In the genomic region with DNA sequence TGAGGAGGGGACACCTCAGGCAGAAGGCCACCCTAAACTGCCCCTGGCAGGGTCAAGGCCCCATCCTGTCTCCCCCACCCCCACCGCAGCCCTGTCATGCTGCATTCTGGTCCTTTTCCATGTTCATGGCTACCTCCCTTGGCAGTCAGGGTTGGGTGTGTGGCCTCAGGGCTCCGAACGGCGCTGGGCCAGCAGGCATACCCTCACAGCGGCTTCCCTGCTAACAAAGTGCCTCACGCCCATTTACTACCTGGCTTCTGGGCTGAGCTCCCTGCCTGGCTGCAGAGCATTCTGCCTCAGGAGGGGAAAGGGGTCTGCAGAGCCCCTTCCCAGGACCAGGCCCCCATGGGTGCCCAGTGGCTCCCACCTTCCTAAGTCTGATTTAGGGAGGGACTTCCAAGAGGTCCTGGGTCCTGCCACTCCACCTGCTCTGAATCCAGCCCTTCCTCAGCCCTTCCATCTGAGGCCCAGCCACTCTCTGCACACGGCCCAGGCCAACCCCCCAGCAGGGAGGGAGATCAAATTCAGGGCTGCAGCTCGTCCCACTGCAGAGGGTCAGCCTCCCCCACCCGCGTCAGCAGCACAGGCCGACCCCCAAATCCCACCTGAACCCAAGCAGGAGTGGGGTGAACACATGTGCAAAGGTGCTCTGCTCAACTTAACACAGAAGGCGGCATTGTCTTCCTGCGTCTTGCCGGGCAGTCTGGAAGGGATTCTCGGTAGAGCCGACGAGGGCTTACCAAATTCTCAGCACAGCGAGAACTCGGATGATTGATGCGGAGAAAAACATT, we compare ENCODE assay signal across 14 cellular contexts.
"Had no signal": no experiment of that assay in that cellular context is flagged by ENCODE, and none has a peak within 500 bp of the region (broad histone marks: within the 10 kb centered on the region; RNA-seq: fewer than 3 reads in every experiment).

No MANE protein-coding gene starts in this region.

- H3K36me3 Mint-ChIP-seq: activated naive CD8-positive, alpha-beta T cell treated with anti-CD3 and anti-CD28 coated beads, Interleukin-2, amount 10 ng/mL, durations not matched to agents 7 days and 5 days had no signal

- H3K4me3 Mint-ChIP-seq: activated CD4-positive, alpha-beta memory T cell treated with anti-CD3 and anti-CD28 coated beads, Interleukin-2, amount 10 ng/mL, durations not matched to agents 7 days and 5 days; activated CD4-positive, alpha-beta T cell treated with anti-CD3 and anti-CD28 coated beads for 36 hours; activated naive CD8-positive, alpha-beta T cell treated with anti-CD3 and anti-CD28 coated beads, Interleukin-2, amount 10 ng/mL, durations not matched to agents 7 days and 5 days; activated T-cell treated with anti-CD3 and anti-CD28 coated beads, Interleukin-2, amount 50 U/mL, for 72 hours; stimulated activated naive CD8-positive, alpha-beta T cell treated with anti-CD3 and anti-CD28 coated beads, Interleukin-15, amount 100 ng/mL, for 72 hours had no signal

- H3K4me1 Mint-ChIP-seq: activated CD4-positive, alpha-beta memory T cell treated with anti-CD3 and anti-CD28 coated beads, Interleukin-2, amount 10 ng/mL, durations not matched to agents 7 days and 5 days; activated CD4-positive, alpha-beta T cell treated with anti-CD3 and anti-CD28 coated beads for 36 hours; activated naive CD8-positive, alpha-beta T cell treated with anti-CD3 and anti-CD28 coated beads, Interleukin-2, amount 10 ng/mL, durations not matched to agents 7 days and 5 days; stimulated activated naive CD8-positive, alpha-beta T cell treated with anti-CD3 and anti-CD28 coated beads, Interleukin-15, amount 100 ng/mL, for 72 hours had no signal

- H3K9me3 ChIP-seq: heart right ventricle, uterus had no signal

- H3K27ac ChIP-seq: heart right ventricle, uterus, VCaP had no signal

- H3K4me3 ChIP-seq: heart right ventricle, uterus had no signal

- H3K27me3 Mint-ChIP-seq: activated CD4-positive, alpha-beta memory T cell treated with anti-CD3 and anti-CD28 coated beads, Interleukin-2, amount 10 ng/mL, durations not matched to agents 7 days and 5 days; activated CD4-positive, alpha-beta T cell treated with anti-CD3 and anti-CD28 coated beads for 36 hours; activated naive CD8-positive, alpha-beta T cell treated with anti-CD3 and anti-CD28 coated beads, Interleukin-2, amount 10 ng/mL, durations not matched to agents 7 days and 5 days; stimulated activated naive CD8-positive, alpha-beta T cell treated with anti-CD3 and anti-CD28 coated beads, Interleukin-15, amount 100 ng/mL, for 72 hours had no signal

- H3K27ac Mint-ChIP-seq: activated CD4-positive, alpha-beta memory T cell treated with anti-CD3 and anti-CD28 coated beads, Interleukin-2, amount 10 ng/mL, durations not matched to agents 7 days and 5 days; activated CD4-positive, alpha-beta T cell treated with anti-CD3 and anti-CD28 coated beads for 36 hours; activated naive CD8-positive, alpha-beta T cell treated with anti-CD3 and anti-CD28 coated beads, Interleukin-2, amount 10 ng/mL, durations not matched to agents 7 days and 5 days; activated T-cell treated with anti-CD3 and anti-CD28 coated beads, Interleukin-2, amount 50 U/mL, for 72 hours had no signal

- H3K27me3 ChIP-seq: uterus had no signal

- H3K36me3 ChIP-seq: heart right ventricle, uterus had no signal

- DNase-seq: activated CD4-positive, alpha-beta memory T cell treated with anti-CD3 and anti-CD28 coated beads, Interleukin-2, amount 10 ng/mL, durations not matched to agents 7 days and 5 days; activated CD4-positive, alpha-beta T cell treated with anti-CD3 and anti-CD28 coated beads for 36 hours; activated CD8-positive, alpha-beta memory T cell treated with anti-CD3 and anti-CD28 coated beads, Interleukin-2, amount 50 U/mL, for 4 hours; activated gamma-delta T cell treated with Interleukin-2 at 50 U/mL for 16 hours; activated naive CD8-positive, alpha-beta T cell treated with anti-CD3 and anti-CD28 coated beads, Interleukin-2, amount 10 ng/mL, durations not matched to agents 7 days and 5 days; activated T-cell treated with anti-CD3 and anti-CD28 coated beads, Interleukin-2, amount 50 U/mL, for 72 hours; anterior cingulate cortex; heart right ventricle; midbrain; stimulated activated CD4-positive, alpha-beta T cell treated with anti-CD3 and anti-CD28 coated beads, Interleukin-4, amount 100 ng/mL, for 24 hours; stimulated activated naive CD8-positive, alpha-beta T cell treated with anti-CD3 and anti-CD28 coated beads, Interleukin-15, amount 100 ng/mL, for 72 hours; T-helper 1 cell; uterus had no signal

- H3K4me1 ChIP-seq: uterus had no signal

- H3K9me3 Mint-ChIP-seq: activated CD4-positive, alpha-beta memory T cell treated with anti-CD3 and anti-CD28 coated beads, Interleukin-2, amount 10 ng/mL, durations not matched to agents 7 days and 5 days; activated naive CD8-positive, alpha-beta T cell treated with anti-CD3 and anti-CD28 coated beads, Interleukin-2, amount 10 ng/mL, durations not matched to agents 7 days and 5 days; activated T-cell treated with anti-CD3 and anti-CD28 coated beads, Interleukin-2, amount 50 U/mL, for 72 hours; stimulated activated naive CD8-positive, alpha-beta T cell treated with anti-CD3 and anti-CD28 coated beads, Interleukin-15, amount 100 ng/mL, for 72 hours had no signal

- ATAC-seq: activated CD4-positive, alpha-beta T cell treated with anti-CD3 and anti-CD28 coated beads for 36 hours; activated T-cell treated with anti-CD3 and anti-CD28 coated beads, Interleukin-2, amount 50 U/mL, for 72 hours; stimulated activated naive CD8-positive, alpha-beta T cell treated with anti-CD3 and anti-CD28 coated beads, Interleukin-15, amount 100 ng/mL, for 72 hours had no signal
